ENCODE assay signal across 21 cellular contexts in the genomic region with DNA sequence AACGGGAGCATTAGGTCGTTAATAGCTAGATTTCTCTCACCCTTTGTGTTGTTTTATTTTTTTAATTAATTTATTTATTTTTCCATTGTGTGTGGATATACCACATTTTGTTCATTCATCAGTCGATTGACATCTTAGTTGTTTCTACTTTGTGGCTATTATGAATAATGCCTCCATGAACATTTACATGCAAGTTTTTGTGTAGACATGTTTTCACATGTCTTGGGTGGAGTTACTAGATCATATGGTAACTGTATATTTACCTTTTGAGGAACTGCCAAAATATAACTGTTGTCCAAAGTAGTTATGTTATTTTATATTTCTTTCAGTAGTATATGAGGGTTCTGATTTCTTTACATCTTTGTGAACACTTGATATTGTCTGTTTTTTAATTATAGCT. TPM values are rescaled to one million over a fixed set of nuclear protein-coding genes. Genes with fewer than 3 reads are reported as not detected.
DNase-seq lines count a peak whose midpoint lies in the region; FAIRE-seq and TF ChIP-seq lines count a peak whose summit lies in the region.
"Had no signal": no experiment of that assay in that cellular context is flagged by ENCODE, and none has a peak within 500 bp of the region (broad histone marks: within the 10 kb centered on the region; RNA-seq: fewer than 3 reads in every experiment).

No MANE protein-coding gene starts in this region.

- no peak for FAIRE-seq in bronchial epithelial cell (lab: Jason Lieb, UNC)
- FAIRE-seq: A204.1, GM12891, GM18507 had no signal

- H3K36me3 ChIP-seq in breast epithelium (no peaks in the 10 kb centered on the region), bronchial epithelial cell (ENCODE audit: control insufficient read depth, insufficient read depth, low read length) (peaks cover 3% of the 10 kb centered on the region)
- H3K36me3 ChIP-seq in effector memory CD4-positive, alpha-beta T cell (ENCODE audit: control insufficient read depth, insufficient read depth, low read length) = peaks cover 3% of the 10 kb centered on the region

- H3K27ac ChIP-seq in breast epithelium = no peak overlapping the region
- H3K27ac ChIP-seq in epithelial cell of prostate = no peak overlapping the region
- no peak overlapping the region for H3K27ac ChIP-seq in effector memory CD4-positive, alpha-beta T cell (ENCODE audit: insufficient read depth, low read length, poor library complexity, severe bottlenecking)
- H3K27ac ChIP-seq: 22Rv1; BLaER1 treated with 17β-estradiol and CSF1 and Interleukin-3, amounts not matched to agents 10 nM and 100 nM had no signal

- no peaks in the 10 kb centered on the region for H3K9me3 Mint-ChIP-seq in MCF 10A (ENCODE audit: unreplicated experiment)
- H3K9me3 Mint-ChIP-seq: CD4-positive, alpha-beta memory T cell; GM23338; H9 had no signal

- POLR2A ChIA-PET in MCF 10A (lab: Yijun Ruan, JAX) = interaction anchor here (0.6 to 1.3 kb wide), 2 partner anchors 19 to 282 kb away, joined by 3 to 7 read pairs; partner anchors contain the start of genes RPL4 and ZWILCH

- no TSS peak for BruUV-seq in MCF 10A (replicated peaks; lab: Mats Ljungman, UMichigan)

- H3K36me3 Mint-ChIP-seq in MCF 10A (ENCODE audit: insufficient read depth, unreplicated experiment) = peaks cover 21% of the 10 kb centered on the region

- intact Hi-C loops in MCF 10A (cut with micrococcal nuclease) = no loop called here
- intact Hi-C loops in breast epithelium (cut with DNase I; ENCODE audit: low total_unique reads) = no loop called here

- H3K4me3 Mint-ChIP-seq in MCF 10A (ENCODE audit: unreplicated experiment) = no peak overlapping the region
- H3K4me3 Mint-ChIP-seq: CD4-positive, alpha-beta memory T cell; GM23338; H9 had no signal

- CTCF ChIA-PET in MCF 10A (lab: Yijun Ruan, JAX) = interaction anchor here (0.7 kb wide), 1 partner anchor 222 kb away, joined by 3 read pairs; no protein-coding TSS in a partner anchor

- TF ChIP-seq POLR2A in breast epithelium (IDR thresholded peaks at IDR 0.05) = no peak

- H3K27me3 ChIP-seq in breast epithelium (no peaks in the 10 kb centered on the region), bronchial epithelial cell (ENCODE audit: control insufficient read depth, insufficient read depth, low read length) (no peaks in the 10 kb centered on the region)
- no peaks in the 10 kb centered on the region for H3K27me3 ChIP-seq in effector memory CD4-positive, alpha-beta T cell (replicated peaks; ENCODE audit: control insufficient read depth, insufficient read depth, low read length, poor library complexity, severe bottlenecking)
- H3K27me3 ChIP-seq: BE2C; BLaER1 treated with 17β-estradiol and CSF1 and Interleukin-3, amounts not matched to agents 10 nM and 100 nM had no signal

- no peaks in the 10 kb centered on the region for H3K27me3 Mint-ChIP-seq in MCF 10A (ENCODE audit: insufficient read depth, unreplicated experiment)
- H3K27me3 Mint-ChIP-seq: CD4-positive, alpha-beta memory T cell had no signal

- TF ChIP-seq CTCF in MCF 10A (IDR thresholded peaks at IDR 0.05; ENCODE audit: unreplicated experiment) (no peak), breast epithelium (IDR thresholded peaks at IDR 0.05) (no peak), bronchial epithelial cell (IDR thresholded peaks at IDR 0.05; ENCODE audit: insufficient read depth, low read length, severe bottlenecking) (no peak)

- H3K4me1 ChIP-seq in breast epithelium = no peaks in the 10 kb centered on the region
- H3K4me1 ChIP-seq in effector memory CD4-positive, alpha-beta T cell (ENCODE audit: control insufficient read depth, insufficient read depth, low read length, poor library complexity, severe bottlenecking) = no peaks in the 10 kb centered on the region
- H3K4me1 ChIP-seq: BE2C had no signal

- H3K4me3 ChIP-seq in breast epithelium (no peak overlapping the region), bronchial epithelial cell (ENCODE audit: low read depth, low read length) (no peak overlapping the region)
- H3K4me3 ChIP-seq in effector memory CD4-positive, alpha-beta T cell (ENCODE audit: insufficient read depth, low read depth, low read length, poor library complexity, severe bottlenecking) = no peak overlapping the region
- H3K4me3 ChIP-seq: BLaER1 treated with 17β-estradiol and CSF1 and Interleukin-3, amounts not matched to agents 10 nM and 100 nM; GM23338 had no signal

- DNase-seq in MCF 10A (ENCODE audit: unreplicated experiment) (no peak), breast epithelium (ENCODE audit: low spot score in 2 of 2) (no peak), bronchial epithelial cell (ENCODE audit: low read depth) (peak; percentile 83), epithelial cell of prostate (ENCODE audit: low read depth, low spot score) (peak; percentile 26), SKM-1 treated with dmso at 0.1 percent for 144 hours (lab: John Stamatoyannopoulos, UW; ENCODE audit: unreplicated experiment) (no peak)
- DNase-seq in effector memory CD4-positive, alpha-beta T cell = no peak
- DNase-seq: ACHN; AML-193; BE2C; CD4-positive, alpha-beta memory T cell; COR-L47; DMS153; DND-41; GDM1; H9 had no signal

- H3K4me1 Mint-ChIP-seq in MCF 10A (ENCODE audit: insufficient read depth, unreplicated experiment) = peaks cover 10% of the 10 kb centered on the region
- H3K4me1 Mint-ChIP-seq: GM23338, H9 had no signal

- H3K9me3 ChIP-seq in breast epithelium = no peaks in the 10 kb centered on the region
- H3K9me3 ChIP-seq in effector memory CD4-positive, alpha-beta T cell (ENCODE audit: control insufficient read depth, low read length) = no peaks in the 10 kb centered on the region
- H3K9me3 ChIP-seq: BE2C; BLaER1 treated with 17β-estradiol and CSF1 and Interleukin-3, amounts not matched to agents 10 nM and 100 nM had no signal

- peak overlapping the region; percentile 73 for H3K27ac Mint-ChIP-seq in MCF 10A (ENCODE audit: low read depth, unreplicated experiment)
- H3K27ac Mint-ChIP-seq: GM23338 had no signal

RNA-seq across cellular contexts. Expression of gene ZWILCH, which starts 18.8 kb away (rescaled TPM):
- total RNA-seq in MCF 10A (2022) (20.8 and 27.4 TPM in 2 replicates), breast epithelium (1 to 10 TPM; 4.0 to 8.2 (median 7.6) TPM), bronchial epithelial cell (6.1 and 8.2 TPM in 2 replicates)

RNA-seq across cellular contexts. Expression of gene RPL4, which starts 19.3 kb away (rescaled TPM):
- 5,336 and 5,631 TPM in 2 replicates for total RNA-seq in MCF 10A (2022)
- total RNA-seq in breast epithelium = 1,000 to 10,000 TPM; 3,770 to 3,861 (median 3,828) TPM
- 2,077 and 4,509 TPM in 2 replicates for total RNA-seq in bronchial epithelial cell

RNA-seq across cellular contexts. Expression of gene SNAPC5, which starts 26.4 kb away (rescaled TPM):
- 22.9 and 24.6 TPM in 2 replicates for total RNA-seq in MCF 10A (2022)
- total RNA-seq in breast epithelium = 10 to 100 TPM; 26.9 to 35.1 (median 31.5) TPM
- total RNA-seq in bronchial epithelial cell = 43.3 and 43.7 TPM in 2 replicates

RNA-seq across cellular contexts. Expression of gene LCTL, which starts 41.9 kb away (rescaled TPM):
- total RNA-seq in MCF 10A (2022) (not detected in 2 replicates), breast epithelium (not detected), bronchial epithelial cell (0.26 TPM in 1 of 2 replicates, not detected in the other)
- total RNA-seq: CD4-positive, alpha-beta memory T cell had no signal

Comparison
In these comparisons a context has a peak if more than half of its experiments do, and no peak if none do; other contexts are left out.
1. DNase-seq: peak in bronchial epithelial cell (single experiment) and epithelial cell of prostate (single experiment); none in MCF 10A (single experiment), breast epithelium (0 of 2), SKM-1 treated with dmso at 0.1 percent for 144 hours (single experiment) and effector memory CD4-positive, alpha-beta T cell (0 of 3).